1 cellular context compared by ENCODE assay signal in genomic region chr17:40553694-40554534, GRCh38.
TF ChIP-seq lines count a peak whose summit lies in the region.

No MANE protein-coding gene starts in this region.

TF ChIP-seq in K562, 482 proteins besides CTCF, POLR2A, EP300 and RAD21 (continued from another document and continues in another):
- TF ChIP-seq CBFB (CRISPR knock-in tag; IDR thresholded peaks at IDR 0.05) (0 out of 2 replicates have a peak, but pooled peaks have one; percentile 68), THAP7 (CRISPR knock-in tag; IDR thresholded peaks at IDR 0.05) (no peak), ZKSCAN3 (CRISPR knock-in tag; IDR thresholded peaks at IDR 0.05) (no peak), THRB (CRISPR knock-in tag; conservative IDR thresholded peaks at IDR 0.05) (no peak), MBD2 (IDR thresholded peaks at IDR 0.05; ENCODE audit: borderline replicate concordance, low read depth) (peak; percentile 57; the same call in 1 of the 2 replicates), ARID3A (IDR thresholded peaks at IDR 0.05; ENCODE audit: borderline replicate concordance, low read depth, low read length) (no peak), KLF1 (tag; IDR thresholded peaks at IDR 0.05) (0 out of 2 replicates have a peak, but pooled peaks have one; percentile 23), ZNF695 (CRISPR knock-in tag; IDR thresholded peaks at IDR 0.05) (no peak), ZNF445 (CRISPR knock-in tag; IDR thresholded peaks at IDR 0.05; ENCODE audit: low read depth) (no peak), SRSF7 (optimal IDR thresholded peaks at IDR 0.05; ENCODE audit: low read depth, low read length) (no peak), FOS (IDR thresholded peaks at IDR 0.05; ENCODE audit: extremely low read depth, insufficient read length) (no peak), ATF7 (IDR thresholded peaks at IDR 0.05) (peak; percentile 67), TAF15 (IDR thresholded peaks at IDR 0.05; ENCODE audit: low read depth, low read length) (no peak), THRA (IDR thresholded peaks at IDR 0.05) (no peak), PML (IDR thresholded peaks at IDR 0.05; ENCODE audit: low read length) (peak; percentile 61; the same call in 1 of the 2 replicates), SIN3A (IDR thresholded peaks at IDR 0.05; ENCODE audit: borderline replicate concordance in 2 of 2, control insufficient read depth in 1 of 2, low read depth in 2 of 2, low read length in 2 of 2) (peak in 1 of 2 experiments; percentile 75; a peak in 1 of 4 replicates), AFF1 (IDR thresholded peaks at IDR 0.05; ENCODE audit: low read depth in 1 of 2, partially characterized antibody in 2 of 2) (peak in 1 of 2 experiments; percentile 29), ZNF77 (CRISPR knock-in tag; IDR thresholded peaks at IDR 0.05) (no peak), KLF10 (CRISPR knock-in tag; IDR thresholded peaks at IDR 0.05) (no peak), TFE3 (CRISPR knock-in tag; IDR thresholded peaks at IDR 0.05) (no peak), VEZF1 (CRISPR knock-in tag; IDR thresholded peaks at IDR 0.05) (peak; percentile 77), XRCC3 (IDR thresholded peaks at IDR 0.05) (no peak), HMGN3 (IDR thresholded peaks at IDR 0.05; ENCODE audit: borderline replicate concordance, extremely low read depth, insufficient read length, low read depth, low read length) (peak; percentile 66), SNRNP70 (optimal IDR thresholded peaks at IDR 0.05; ENCODE audit: low read depth, low read length) (no peak), ZNF696 (CRISPR knock-in tag; conservative IDR thresholded peaks at IDR 0.05) (no peak), FOSL1 (tag; conservative IDR thresholded peaks at IDR 0.05) (peak; percentile 56; the same call in 1 of the 2 replicates), GTF2B (IDR thresholded peaks at IDR 0.05; ENCODE audit: extremely low read depth, insufficient read length) (no peak), ZFP36 (IDR thresholded peaks at IDR 0.05; ENCODE audit: low read depth, low read length, partially characterized antibody) (peak; percentile 28), TFAP4 (CRISPR knock-in tag; IDR thresholded peaks at IDR 0.05; ENCODE audit: borderline replicate concordance) (peak; percentile 98), NCOA1 (IDR thresholded peaks at IDR 0.05; ENCODE audit: low read depth) (peak; percentile 59; the same call in 1 of the 2 replicates), KDM2B (CRISPR knock-in tag; IDR thresholded peaks at IDR 0.05) (no peak), CXXC5 (CRISPR knock-in tag; IDR thresholded peaks at IDR 0.05) (peak; percentile 74), PRMT5 (CRISPR knock-in tag; IDR thresholded peaks at IDR 0.05) (no peak), CBFA2T3 (IDR thresholded peaks at IDR 0.05) (peak; percentile 94), NR0B1 (IDR thresholded peaks at IDR 0.05; ENCODE audit: partially characterized antibody) (no peak), SMARCE1 (IDR thresholded peaks at IDR 0.05) (peak; percentile 90), NR2C2 (CRISPR knock-in tag; IDR thresholded peaks at IDR 0.05) (no peak), NR2C2 (tag; IDR thresholded peaks at IDR 0.05) (peak; percentile 54), SRSF3 (IDR thresholded peaks at IDR 0.05; ENCODE audit: insufficient read depth, low read length) (no peak), ZNF280B (CRISPR knock-in tag; IDR thresholded peaks at IDR 0.05) (no peak), SAP30 (IDR thresholded peaks at IDR 0.05; ENCODE audit: borderline replicate concordance, insufficient read depth, low read depth, low read length, poor library complexity, severe bottlenecking) (no peak), ZNF197 (CRISPR knock-in tag; IDR thresholded peaks at IDR 0.05; ENCODE audit: low read depth) (no peak), CCNT2 (IDR thresholded peaks at IDR 0.05; ENCODE audit: borderline replicate concordance, extremely low read depth, insufficient read length, low read depth, low read length) (peak; percentile 65), CGGBP1 (CRISPR knock-in tag; IDR thresholded peaks at IDR 0.05) (no peak), ZFX (CRISPR knock-in tag; IDR thresholded peaks at IDR 0.05) (peak; percentile 45; the same call in 1 of the 2 replicates), ETV1 (tag; conservative IDR thresholded peaks at IDR 0.05; ENCODE audit: low read depth) (0 out of 2 replicates have a peak, but pooled peaks have one; percentile 24), ZNF699 (CRISPR knock-in tag; IDR thresholded peaks at IDR 0.05; ENCODE audit: insufficient replicate concordance) (no peak), ZNF143 (CRISPR knock-in tag; IDR thresholded peaks at IDR 0.05) (no peak), TAF7 (tag; IDR thresholded peaks at IDR 0.05) (peak; percentile 16; the same call in 1 of the 2 replicates), MCM2 (IDR thresholded peaks at IDR 0.05; ENCODE audit: low read depth) (no peak), ELF4 (CRISPR knock-in tag; IDR thresholded peaks at IDR 0.05) (peak; percentile 24; the same call in 1 of the 2 replicates)
